Comparison of ENCODE assay signal across 29 cellular contexts in the genomic region with DNA sequence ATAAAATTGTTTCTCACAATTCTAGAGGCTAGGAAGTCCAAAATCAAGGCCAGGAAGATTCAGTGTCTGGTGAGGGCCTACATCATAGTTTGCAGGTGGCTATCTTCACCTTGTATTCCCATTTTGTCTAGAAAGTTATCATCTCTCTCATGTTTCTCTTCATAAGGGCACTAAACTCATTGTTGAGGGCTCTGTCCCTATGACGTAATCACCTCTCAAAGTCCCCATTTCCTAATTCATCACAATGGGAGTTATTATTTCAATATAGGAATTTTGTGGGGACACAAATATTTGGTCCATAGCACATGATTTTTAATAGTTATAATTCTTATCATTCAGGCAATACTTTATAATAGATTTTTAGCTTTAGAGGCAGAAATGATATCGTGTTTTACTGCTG.
DNase-seq lines count a peak whose midpoint lies in the region; ATAC-seq, FAIRE-seq and TF ChIP-seq lines count a peak whose summit lies in the region.
"Had no signal": no experiment of that assay in that cellular context is flagged by ENCODE, and none has a peak within 500 bp of the region (broad histone marks: within the 10 kb centered on the region; RNA-seq: fewer than 3 reads in every experiment).

No MANE protein-coding gene starts in this region.

- POLR2A ChIA-PET in HepG2 (lab: Yijun Ruan, JAX) = no interaction called here

- no peak for ATAC-seq in HepG2
- no peak for ATAC-seq in right lobe of liver
- ATAC-seq: A549; CD8-positive, alpha-beta T cell had no signal

- in situ Hi-C loops in HepG2 (cut with HindIII; ENCODE audit: extremely low pct_ligation_motif_present, low pct_unique_long_range_greater_than_20kb) = no loop called here

- H3K79me2 ChIP-seq in HepG2 (ENCODE audit: insufficient read depth, low read length) = no peaks in the 10 kb centered on the region

- H3K4me1 ChIP-seq in HepG2 (ENCODE audit: insufficient read depth, low read length) = no peaks in the 10 kb centered on the region
- H3K4me1 ChIP-seq in right lobe of liver = no peaks in the 10 kb centered on the region
- H3K4me1 ChIP-seq: A549; BE2C; BLaER1; BLaER1 treated with 17β-estradiol and CSF1 and Interleukin-3, amounts not matched to agents 10 nM and 100 nM; Caco-2 had no signal

- no peak overlapping the region for H3K4me2 ChIP-seq in HepG2 (ENCODE audit: low read depth, low read length)
- H3K4me2 ChIP-seq: A549; BLaER1; BLaER1 treated with 17β-estradiol and CSF1 and Interleukin-3, amounts not matched to agents 10 nM and 100 nM had no signal

- no peak overlapping the region for H3K27ac ChIP-seq in HepG2 (ENCODE audit: extremely low read length, insufficient read depth, low read length)
- no peak overlapping the region for H3K27ac ChIP-seq in right lobe of liver
- H3K27ac ChIP-seq: 22Rv1; A549; BLaER1; BLaER1 treated with 17β-estradiol and CSF1 and Interleukin-3, amounts not matched to agents 10 nM and 100 nM; C4-2B had no signal

- no peak for TF ChIP-seq EP300 in HepG2 (IDR thresholded peaks at IDR 0.05; ENCODE audit: low read depth in 2 of 2, low read length in 2 of 2)
- no peak for TF ChIP-seq EP300 in HepG2 (CRISPR knock-in tag; IDR thresholded peaks at IDR 0.05; ENCODE audit: borderline replicate concordance)

- DNase-seq in HepG2 (ENCODE audit: low spot score) = no peak
- no peak for DNase-seq in right lobe of liver
- DNase-seq: 8988T; ACHN; AML-193; BE2C; C1 segment of cervical spinal cord; Caco-2; Calu3; CD4-positive, alpha-beta memory T cell; CD4-positive, alpha-beta T cell; CD4-positive, CD25-positive, alpha-beta regulatory T cell; CD8-positive, alpha-beta memory T cell; CD8-positive, alpha-beta T cell; COR-L47; DMS 273 treated with DMSO at 0.1 percent for 48 hours; DMS153; DMS53; DMS79; DMS79 treated with DMSO at 0.1 percent for 48 hours; DND-41; EL had no signal

- H4K20me1 ChIP-seq in HepG2 (ENCODE audit: insufficient read depth, low read length) = no peaks in the 10 kb centered on the region
- H4K20me1 ChIP-seq: BLaER1; BLaER1 treated with 17β-estradiol and CSF1 and Interleukin-3, amounts not matched to agents 10 nM and 100 nM had no signal

- no TSS peak for BruUV-seq in HepG2 (replicated peaks; lab: Mats Ljungman, UMichigan)

- TF ChIP-seq CTCF in HepG2 (CRISPR knock-in tag; IDR thresholded peaks at IDR 0.05) (no peak), right lobe of liver (IDR thresholded peaks at IDR 0.05) (no peak)

- H2AFZ ChIP-seq in HepG2 (ENCODE audit: low read length) = no peak overlapping the region

- H3K4me3 ChIP-seq in HepG2 (replicated peaks in 1 of 3; ENCODE audit: insufficient read depth in 1 of 3, low read depth in 2 of 3, low read length in 3 of 3) (no peak overlapping the region), right lobe of liver (no peak overlapping the region)
- H3K4me3 ChIP-seq: A549; BLaER1; BLaER1 treated with 17β-estradiol and CSF1 and Interleukin-3, amounts not matched to agents 10 nM and 100 nM had no signal

- TF ChIP-seq RAD21 in HepG2 (CRISPR knock-in tag; IDR thresholded peaks at IDR 0.05) = no peak

- TF ChIP-seq POLR2A in HepG2 (IDR thresholded peaks at IDR 0.05; ENCODE audit: insufficient read depth in 1 of 2, low read depth in 2 of 2, low read length in 2 of 2) (no peak), right lobe of liver (IDR thresholded peaks at IDR 0.05) (no peak)

- CTCF ChIA-PET in HepG2 (lab: Yijun Ruan, JAX; ENCODE audit: low intra/inter-chr PET ratio, low total read pairs) = no interaction called here

- 2% methylated on average over 2 of the region's 2 CpGs for WGBS in HepG2 (ENCODE audit: low lambda C conversion rate)
- WGBS in right lobe of liver (ENCODE audit: insufficient coverage, low coverage, low lambda C conversion rate, missing lambda C conversion rate) = 38% methylated on average over 2 of the region's 2 CpGs

- H3K9ac ChIP-seq in HepG2 (ENCODE audit: insufficient read depth, low read depth, low read length) = no peak overlapping the region
- H3K9ac ChIP-seq: BLaER1; BLaER1 treated with 17β-estradiol and CSF1 and Interleukin-3, amounts not matched to agents 10 nM and 100 nM had no signal

- H3K36me3 ChIP-seq in HepG2 (replicated peaks in 1 of 2; ENCODE audit: control insufficient read depth in 1 of 2, insufficient read depth in 2 of 2, low read length in 2 of 2) = no peaks in the 10 kb centered on the region
- H3K36me3 ChIP-seq in right lobe of liver = no peaks in the 10 kb centered on the region
- H3K36me3 ChIP-seq: BE2C; BLaER1; BLaER1 treated with 17β-estradiol and CSF1 and Interleukin-3, amounts not matched to agents 10 nM and 100 nM had no signal

- intact Hi-C loops in HepG2 (cut with micrococcal nuclease; ENCODE audit: unreplicated experiment) (no loop called here), right lobe of liver (cut with DNase I) (no loop called here)

- H3K27me3 ChIP-seq in HepG2 (ENCODE audit: control insufficient read depth in 1 of 2, insufficient read depth in 2 of 2, low read length in 2 of 2) = no peaks in the 10 kb centered on the region
- no peaks in the 10 kb centered on the region for H3K27me3 ChIP-seq in right lobe of liver
- H3K27me3 ChIP-seq: BE2C; BLaER1; BLaER1 treated with 17β-estradiol and CSF1 and Interleukin-3, amounts not matched to agents 10 nM and 100 nM had no signal

- FAIRE-seq in HepG2 (lab: Jason Lieb, UNC) = no peak
- FAIRE-seq: A204.1, A549, D721Med had no signal

- H3K9me3 ChIP-seq in HepG2 (ENCODE audit: low read length) (peaks cover 34% of the 10 kb centered on the region), right lobe of liver (no peaks in the 10 kb centered on the region)
- H3K9me3 ChIP-seq: BE2C; BLaER1; BLaER1 treated with 17β-estradiol and CSF1 and Interleukin-3, amounts not matched to agents 10 nM and 100 nM; Caco-2 had no signal

TF ChIP-seq in HepG2, 621 proteins besides CTCF, POLR2A, EP300 and RAD21:
- peak; percentile 92 for TF ChIP-seq ATF7 (IDR thresholded peaks at IDR 0.05)
- no peak for TF ChIP-seq ATF7 (CRISPR knock-in tag; IDR thresholded peaks at IDR 0.05)
- peak; percentile 71 for TF ChIP-seq CREB1 (IDR thresholded peaks at IDR 0.05)
- no peak for TF ChIP-seq CREB1 (CRISPR knock-in tag; IDR thresholded peaks at IDR 0.05)
- no peak for TF ChIP-seq IKZF4 (CRISPR knock-in tag; IDR thresholded peaks at IDR 0.05; ENCODE audit: borderline replicate concordance, low read depth, not compliant biosample characterization)
